ENCODE assay signal across 9 cellular contexts in the genomic region with DNA sequence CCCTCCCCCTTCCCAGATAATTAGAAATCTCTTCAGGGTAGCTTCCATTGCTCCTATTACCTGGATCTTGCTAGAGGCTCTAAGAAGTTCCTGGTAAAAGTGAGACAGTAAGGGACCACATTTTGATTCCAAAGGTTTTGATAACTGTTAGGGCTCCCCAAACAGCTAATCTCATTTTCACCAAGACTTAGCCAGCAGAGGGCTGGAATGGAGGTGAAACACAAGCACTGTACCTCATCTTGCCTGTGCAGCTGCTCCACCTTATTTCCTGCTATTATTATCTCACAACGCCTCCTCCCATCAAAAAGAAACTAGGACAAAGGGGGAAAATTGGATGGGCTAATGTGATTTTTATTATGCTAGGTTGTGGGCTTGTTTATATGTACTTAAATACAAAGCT. TPM values are rescaled to one million over a fixed set of nuclear protein-coding genes. Genes with fewer than 3 reads are reported as not detected.
DNase-seq lines count a peak whose midpoint lies in the region; ATAC-seq and TF ChIP-seq lines count a peak whose summit lies in the region.
"Had no signal": no experiment of that assay in that cellular context is flagged by ENCODE, and none has a peak within 500 bp of the region (broad histone marks: within the 10 kb centered on the region; RNA-seq: fewer than 3 reads in every experiment).

No MANE protein-coding gene starts in this region.

- no peaks in the 10 kb centered on the region for H3K27me3 Mint-ChIP-seq in T-helper 2 cell treated with Interferon-gamma antibody and Interleukin-4, amounts not matched to agents 5 μg/mL and 100 μg/mL, for 36 hours (ENCODE audit: low read depth)
- H3K27me3 Mint-ChIP-seq in immature natural killer cell (ENCODE audit: low read depth in 3 of 3) = no peaks in the 10 kb centered on the region

- peaks cover 68% of the 10 kb centered on the region for H3K4me1 ChIP-seq in GM23248 (ENCODE audit: insufficient read depth)

- H3K9me3 ChIP-seq in GM23248 (ENCODE audit: low read depth) = no peaks in the 10 kb centered on the region

- H3K4me3 ChIP-seq in AG10803 (ENCODE audit: low read length) (no peak overlapping the region), GM23248 (peak overlapping the region; percentile 12; the same call in 1 of the 2 replicates)

- H3K27me3 ChIP-seq in GM23248 (replicated peaks; ENCODE audit: insufficient read depth) = no peaks in the 10 kb centered on the region

- H4K20me1 ChIP-seq in GM23248 (ENCODE audit: insufficient read depth) = peaks cover 61% of the 10 kb centered on the region

- peaks cover under 1% of the 10 kb centered on the region for H3K9me3 Mint-ChIP-seq in T-helper 2 cell treated with Interferon-gamma antibody and Interleukin-4, amounts not matched to agents 5 μg/mL and 100 μg/mL, for 36 hours
- peaks cover 0 to 2% (median 0%) of the 10 kb centered on the region in 6 donors for H3K9me3 Mint-ChIP-seq in immature natural killer cell

- H3K9me2 ChIP-seq in GM23248 (ENCODE audit: insufficient read depth) = no peaks in the 10 kb centered on the region

- peaks cover 13% of the 10 kb centered on the region for H3K36me3 Mint-ChIP-seq in T-helper 2 cell treated with Interferon-gamma antibody and Interleukin-4, amounts not matched to agents 5 μg/mL and 100 μg/mL, for 36 hours (ENCODE audit: low read depth)
- no peaks in the 10 kb centered on the region for H3K36me3 Mint-ChIP-seq in immature natural killer cell

- no peaks in the 10 kb centered on the region for H3K36me3 ChIP-seq in GM23248 (ENCODE audit: low read depth)

- no peak overlapping the region for H2AFZ ChIP-seq in GM23248

- in situ Hi-C loops in GM23248 (cut with MboI) = no loop called here

- no peak overlapping the region; the same call in 1 of the 2 replicates for H3K9ac ChIP-seq in GM23248

- peak overlapping the region; percentile 37 for H3K27ac Mint-ChIP-seq in T-helper 2 cell treated with Interferon-gamma antibody and Interleukin-4, amounts not matched to agents 5 μg/mL and 100 μg/mL, for 36 hours
- peak overlapping the region in 5 of 6 donors; percentile 3 to 42 (median 12) for H3K27ac Mint-ChIP-seq in immature natural killer cell

- no peak for ATAC-seq in HG03442 (IDR thresholded peaks at IDR 0.05; ENCODE audit: unreplicated experiment)
- no peak for ATAC-seq in GM18870 (IDR thresholded peaks at IDR 0.05; ENCODE audit: unreplicated experiment)

- TF ChIP-seq CTCF in AG10803 (conservative IDR thresholded peaks at IDR 0.05; ENCODE audit: low read length) = 0 out of 2 replicates have a peak, but pooled peaks have one; percentile 3

- H3K4me2 ChIP-seq in GM23248 (ENCODE audit: unreplicated experiment) = peak overlapping the region; percentile 86

- H3K4me1 Mint-ChIP-seq in T-helper 2 cell treated with Interferon-gamma antibody and Interleukin-4, amounts not matched to agents 5 μg/mL and 100 μg/mL, for 36 hours (ENCODE audit: low read depth) = peaks cover 60% of the 10 kb centered on the region
- peaks cover 74 to 99% of the 10 kb centered on the region in 2 donors for H3K4me1 Mint-ChIP-seq in immature natural killer cell

- H3K27ac ChIP-seq in GM23248 = peak overlapping the region; percentile 99; the same call in 1 of the 2 replicates

- H3K4me3 Mint-ChIP-seq in T-helper 2 cell treated with Interferon-gamma antibody and Interleukin-4, amounts not matched to agents 5 μg/mL and 100 μg/mL, for 36 hours = no peak overlapping the region
- peak overlapping the region in 1 of 5 donors; percentile 8 for H3K4me3 Mint-ChIP-seq in immature natural killer cell

- no peak for DNase-seq in AG10803 (ENCODE audit: low read depth)
- DNase-seq in GM23248 = no peak
- DNase-seq in T-helper 2 cell treated with Interferon-gamma antibody and Interleukin-4, amounts not matched to agents 5 μg/mL and 100 μg/mL, for 36 hours (ENCODE audit: low spot score) = no peak
- DNase-seq in immature natural killer cell = no peak
- no peak for DNase-seq in UCSD-AML1 (lab: John Stamatoyannopoulos, UW; ENCODE audit: unreplicated experiment)
- DNase-seq in glomerular visceral epithelial cell (ENCODE audit: extremely low spot score) = no peak
- DNase-seq: activated CD4-positive, alpha-beta T cell treated with anti-CD3 and anti-CD28 coated beads for 1 hour had no signal

- peaks cover 49% of the 10 kb centered on the region for H3F3A ChIP-seq in GM23248 (ENCODE audit: insufficient read depth)

- WGBS in GM23248 (ENCODE audit: low coverage in 1 of 2, low lambda C conversion rate in 2 of 2, missing lambda C conversion rate in 2 of 2), 2 experiments = 19 to 21% methylated on average over 1 of the region's 1 CpG

- peaks cover 100% of the 10 kb centered on the region for H3K79me2 ChIP-seq in GM23248 (ENCODE audit: insufficient read depth)

RNA-seq across cellular contexts. Expression of a gene that starts 7.3 kb away (rescaled TPM):
- 45.0 and 62.0 TPM in 2 replicates for total RNA-seq in GM23248 (2014; rRNA removed; shearing (Covaris generic))
- polyA plus RNA-seq in GM23248 (2016; fragmentation: Nextera tagmentation; extraction: Ambion mirVana) (31.7 and 35.0 TPM in 2 replicates), immature natural killer cell (10 to 100 TPM; 13.7 to 50.2 (median 19.2) TPM)

RNA-seq across cellular contexts. Expression of a gene that starts 41.8 kb away (rescaled TPM):
- 38.9 and 41.7 TPM in 2 replicates for total RNA-seq in GM23248 (2014; rRNA removed; shearing (Covaris generic))
- 27.9 and 28.5 TPM in 2 replicates for polyA plus RNA-seq in GM23248 (2016; fragmentation: Nextera tagmentation; extraction: Ambion mirVana)
- 10 to 100 TPM; 13.2 to 23.1 (median 15.3) TPM for polyA plus RNA-seq in immature natural killer cell
